Comparison of ENCODE assay signal across 1 cellular context in the genomic region with DNA sequence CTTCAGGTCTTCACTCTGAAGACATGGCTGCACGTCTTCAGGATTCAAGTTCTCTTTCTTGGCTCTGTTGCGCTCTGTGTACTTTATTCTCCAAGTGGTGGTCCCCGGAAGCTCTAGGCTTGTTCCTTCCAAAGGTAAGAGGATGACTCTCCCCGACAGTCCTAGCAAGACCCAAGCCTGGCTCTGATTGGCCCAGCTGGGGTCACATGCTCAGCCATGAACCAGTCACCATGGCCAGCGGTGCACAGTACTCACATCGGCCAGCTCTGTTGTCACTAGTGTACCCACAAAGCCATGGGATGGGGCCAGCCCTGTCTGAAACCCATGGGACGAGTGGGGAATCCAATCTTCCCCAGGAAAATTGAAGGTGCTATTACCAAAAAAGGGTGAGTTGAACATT.
TF ChIP-seq lines count a peak whose summit lies in the region.

No MANE protein-coding gene starts in this region.

TF ChIP-seq in GM12878, 131 proteins besides CTCF, POLR2A, EP300 and RAD21:
- TF ChIP-seq, protein P1, sequence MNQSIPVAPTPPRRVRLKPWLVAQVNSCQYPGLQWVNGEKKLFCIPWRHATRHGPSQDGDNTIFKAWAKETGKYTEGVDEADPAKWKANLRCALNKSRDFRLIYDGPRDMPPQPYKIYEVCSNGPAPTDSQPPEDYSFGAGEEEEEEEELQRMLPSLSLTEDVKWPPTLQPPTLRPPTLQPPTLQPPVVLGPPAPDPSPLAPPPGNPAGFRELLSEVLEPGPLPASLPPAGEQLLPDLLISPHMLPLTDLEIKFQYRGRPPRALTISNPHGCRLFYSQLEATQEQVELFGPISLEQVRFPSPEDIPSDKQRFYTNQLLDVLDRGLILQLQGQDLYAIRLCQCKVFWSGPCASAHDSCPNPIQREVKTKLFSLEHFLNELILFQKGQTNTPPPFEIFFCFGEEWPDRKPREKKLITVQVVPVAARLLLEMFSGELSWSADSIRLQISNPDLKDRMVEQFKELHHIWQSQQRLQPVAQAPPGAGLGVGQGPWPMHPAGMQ (IDR thresholded peaks at IDR 0.05; ENCODE audit: borderline replicate concordance) = no peak
- TF ChIP-seq BACH1 (IDR thresholded peaks at IDR 0.05; ENCODE audit: borderline replicate concordance) = no peak
- TF ChIP-seq, protein P2, sequence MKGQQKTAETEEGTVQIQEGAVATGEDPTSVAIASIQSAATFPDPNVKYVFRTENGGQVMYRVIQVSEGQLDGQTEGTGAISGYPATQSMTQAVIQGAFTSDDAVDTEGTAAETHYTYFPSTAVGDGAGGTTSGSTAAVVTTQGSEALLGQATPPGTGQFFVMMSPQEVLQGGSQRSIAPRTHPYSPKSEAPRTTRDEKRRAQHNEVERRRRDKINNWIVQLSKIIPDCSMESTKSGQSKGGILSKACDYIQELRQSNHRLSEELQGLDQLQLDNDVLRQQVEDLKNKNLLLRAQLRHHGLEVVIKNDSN (IDR thresholded peaks at IDR 0.05; ENCODE audit: borderline replicate concordance, extremely low read length, insufficient read depth, low read depth, low read length) = peak; percentile 40
- TF ChIP-seq, protein P3, sequence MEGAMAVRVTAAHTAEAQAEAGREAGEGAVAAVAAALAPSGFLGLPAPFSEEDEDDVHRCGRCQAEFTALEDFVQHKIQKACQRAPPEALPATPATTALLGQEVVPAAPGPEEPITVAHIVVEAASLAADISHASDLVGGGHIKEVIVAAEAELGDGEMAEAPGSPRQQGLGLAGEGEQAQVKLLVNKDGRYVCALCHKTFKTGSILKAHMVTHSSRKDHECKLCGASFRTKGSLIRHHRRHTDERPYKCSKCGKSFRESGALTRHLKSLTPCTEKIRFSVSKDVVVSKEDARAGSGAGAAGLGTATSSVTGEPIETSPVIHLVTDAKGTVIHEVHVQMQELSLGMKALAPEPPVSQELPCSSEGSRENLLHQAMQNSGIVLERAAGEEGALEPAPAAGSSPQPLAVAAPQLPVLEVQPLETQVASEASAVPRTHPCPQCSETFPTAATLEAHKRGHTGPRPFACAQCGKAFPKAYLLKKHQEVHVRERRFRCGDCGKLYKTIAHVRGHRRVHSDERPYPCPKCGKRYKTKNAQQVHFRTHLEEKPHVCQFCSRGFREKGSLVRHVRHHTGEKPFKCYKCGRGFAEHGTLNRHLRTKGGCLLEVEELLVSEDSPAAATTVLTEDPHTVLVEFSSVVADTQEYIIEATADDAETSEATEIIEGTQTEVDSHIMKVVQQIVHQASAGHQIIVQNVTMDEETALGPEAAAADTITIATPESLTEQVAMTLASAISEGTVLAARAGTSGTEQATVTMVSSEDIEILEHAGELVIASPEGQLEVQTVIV (IDR thresholded peaks at IDR 0.05; ENCODE audit: borderline replicate concordance, partially characterized antibody) = no peak
- no peak for TF ChIP-seq GATAD2B (conservative IDR thresholded peaks at IDR 0.05; ENCODE audit: low read depth)
- TF ChIP-seq, protein P4, sequence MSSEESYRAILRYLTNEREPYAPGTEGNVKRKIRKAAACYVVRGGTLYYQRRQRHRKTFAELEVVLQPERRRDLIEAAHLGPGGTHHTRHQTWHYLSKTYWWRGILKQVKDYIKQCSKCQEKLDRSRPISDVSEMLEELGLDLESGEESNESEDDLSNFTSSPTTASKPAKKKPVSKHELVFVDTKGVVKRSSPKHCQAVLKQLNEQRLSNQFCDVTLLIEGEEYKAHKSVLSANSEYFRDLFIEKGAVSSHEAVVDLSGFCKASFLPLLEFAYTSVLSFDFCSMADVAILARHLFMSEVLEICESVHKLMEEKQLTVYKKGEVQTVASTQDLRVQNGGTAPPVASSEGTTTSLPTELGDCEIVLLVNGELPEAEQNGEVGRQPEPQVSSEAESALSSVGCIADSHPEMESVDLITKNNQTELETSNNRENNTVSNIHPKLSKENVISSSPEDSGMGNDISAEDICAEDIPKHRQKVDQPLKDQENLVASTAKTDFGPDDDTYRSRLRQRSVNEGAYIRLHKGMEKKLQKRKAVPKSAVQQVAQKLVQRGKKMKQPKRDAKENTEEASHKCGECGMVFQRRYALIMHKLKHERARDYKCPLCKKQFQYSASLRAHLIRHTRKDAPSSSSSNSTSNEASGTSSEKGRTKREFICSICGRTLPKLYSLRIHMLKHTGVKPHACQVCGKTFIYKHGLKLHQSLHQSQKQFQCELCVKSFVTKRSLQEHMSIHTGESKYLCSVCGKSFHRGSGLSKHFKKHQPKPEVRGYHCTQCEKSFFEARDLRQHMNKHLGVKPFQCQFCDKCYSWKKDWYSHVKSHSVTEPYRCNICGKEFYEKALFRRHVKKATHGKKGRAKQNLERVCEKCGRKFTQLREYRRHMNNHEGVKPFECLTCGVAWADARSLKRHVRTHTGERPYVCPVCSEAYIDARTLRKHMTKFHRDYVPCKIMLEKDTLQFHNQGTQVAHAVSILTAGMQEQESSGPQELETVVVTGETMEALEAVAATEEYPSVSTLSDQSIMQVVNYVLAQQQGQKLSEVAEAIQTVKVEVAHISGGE (CRISPR knock-in tag; IDR thresholded peaks at IDR 0.05) = no peak
